ENCODE assay signal across 21 cellular contexts in the genomic region with DNA sequence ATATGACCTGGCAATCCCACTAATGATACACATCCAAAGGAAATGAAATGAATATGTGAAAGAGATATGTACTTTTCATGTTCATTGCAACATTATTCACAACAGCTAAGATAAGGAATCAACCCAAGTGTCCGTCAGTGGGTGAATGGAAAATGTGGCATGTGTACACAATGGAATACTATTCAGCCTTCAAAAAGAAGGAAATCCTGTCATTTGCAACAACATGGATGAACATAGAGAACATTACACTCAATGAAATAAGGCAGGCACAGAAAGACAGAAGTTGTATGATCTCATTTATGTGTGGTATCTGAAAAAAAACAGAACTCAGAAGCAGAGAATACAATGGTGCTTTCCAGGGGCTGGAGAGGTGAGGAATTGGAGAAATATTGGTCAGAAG.
"Had no signal": no experiment of that assay in that cellular context is flagged by ENCODE, and none has a peak within 500 bp of the region (broad histone marks: within the 10 kb centered on the region; RNA-seq: fewer than 3 reads in every experiment).

No MANE protein-coding gene starts in this region.

- H3K4me3 ChIP-seq: hepatocyte, left ventricle myocardium inferior, lung, mucosa of descending colon, ovary, right atrium auricular region, skin epidermis, suprapubic skin, tibial nerve, upper lobe of left lung, vagina had no signal

- ATAC-seq: mucosa of descending colon; naive thymus-derived CD4-positive, alpha-beta T cell; natural killer cell treated with Interleukin-12 subunit alpha and Interleukin-12 subunit beta and Interleukin-15 and Interleukin-18, amount 100 ng/mL, for 72 hours; sciatic nerve; stimulated activated effector memory CD8-positive, alpha-beta T cell treated with anti-CD3 and anti-CD28 coated beads, Interleukin-12 subunit alpha, Interleukin-12 subunit beta, amount 100 ng/mL, for 72 hours had no signal

- H3K9me3 ChIP-seq: left ventricle myocardium inferior, mucosa of descending colon, ovary, right atrium auricular region, suprapubic skin, tibial nerve, upper lobe of left lung, vagina had no signal

- H3K4me1 ChIP-seq: right atrium auricular region, suprapubic skin, tibial nerve, upper lobe of left lung, vagina had no signal

- H3K36me3 ChIP-seq: left ventricle myocardium inferior, ovary, right atrium auricular region, suprapubic skin, tibial nerve, upper lobe of left lung, vagina had no signal

- DNase-seq: islet precursor cell; left ventricle myocardium inferior; mesendoderm; midbrain; mucosa of descending colon; naive thymus-derived CD4-positive, alpha-beta T cell; ovary; stimulated activated CD4-positive, alpha-beta T cell treated with anti-CD3 and anti-CD28 coated beads, Interleukin-12 subunit alpha, Interleukin-12 subunit beta, amount 100 ng/mL, for 4 hours; stimulated activated CD4-positive, alpha-beta T cell treated with anti-CD3 and anti-CD28 coated beads, Interleukin-4, amount 100 ng/mL, for 24 hours; stimulated activated naive CD4-positive, alpha-beta T cell; upper lobe of left lung had no signal

- H3K27me3 ChIP-seq: hepatocyte, ovary, right atrium auricular region, suprapubic skin, tibial nerve, upper lobe of left lung, vagina had no signal

- H2AFZ ChIP-seq: hepatocyte had no signal

- H3K79me2 ChIP-seq: hepatocyte had no signal

- H3K27ac ChIP-seq: hepatocyte, left ventricle myocardium inferior, ovary, right atrium auricular region, skin epidermis, suprapubic skin, tibial nerve, upper lobe of left lung, vagina had no signal

- H3K4me2 ChIP-seq: hepatocyte had no signal
